In genomic region chr5:98248949-98249348, GRCh38 we compare ENCODE assay signal across 1 cellular context.
TF ChIP-seq lines count a peak whose summit lies in the region.

No MANE protein-coding gene starts in this region.

TF ChIP-seq in HepG2, 621 proteins besides CTCF, POLR2A, EP300 and RAD21 (continued from another document):
- no peak for TF ChIP-seq ZNF407 (CRISPR knock-in tag; IDR thresholded peaks at IDR 0.05; ENCODE audit: not compliant biosample characterization)
- no peak for TF ChIP-seq FOXO4 (CRISPR knock-in tag; conservative IDR thresholded peaks at IDR 0.05)
- no peak for TF ChIP-seq KLF16 (CRISPR knock-in tag; IDR thresholded peaks at IDR 0.05)
- TF ChIP-seq DZIP1 (CRISPR knock-in tag; IDR thresholded peaks at IDR 0.05), result no peak
- no peak for TF ChIP-seq ZNF614 (CRISPR knock-in tag; IDR thresholded peaks at IDR 0.05; ENCODE audit: borderline replicate concordance)
- TF ChIP-seq RXRB (CRISPR knock-in tag; IDR thresholded peaks at IDR 0.05; ENCODE audit: borderline replicate concordance), result no peak
- no peak for TF ChIP-seq NR2F2 (IDR thresholded peaks at IDR 0.05; ENCODE audit: borderline replicate concordance, low read depth)
